Comparison of ENCODE assay signal across 14 cellular contexts in the genomic region with DNA sequence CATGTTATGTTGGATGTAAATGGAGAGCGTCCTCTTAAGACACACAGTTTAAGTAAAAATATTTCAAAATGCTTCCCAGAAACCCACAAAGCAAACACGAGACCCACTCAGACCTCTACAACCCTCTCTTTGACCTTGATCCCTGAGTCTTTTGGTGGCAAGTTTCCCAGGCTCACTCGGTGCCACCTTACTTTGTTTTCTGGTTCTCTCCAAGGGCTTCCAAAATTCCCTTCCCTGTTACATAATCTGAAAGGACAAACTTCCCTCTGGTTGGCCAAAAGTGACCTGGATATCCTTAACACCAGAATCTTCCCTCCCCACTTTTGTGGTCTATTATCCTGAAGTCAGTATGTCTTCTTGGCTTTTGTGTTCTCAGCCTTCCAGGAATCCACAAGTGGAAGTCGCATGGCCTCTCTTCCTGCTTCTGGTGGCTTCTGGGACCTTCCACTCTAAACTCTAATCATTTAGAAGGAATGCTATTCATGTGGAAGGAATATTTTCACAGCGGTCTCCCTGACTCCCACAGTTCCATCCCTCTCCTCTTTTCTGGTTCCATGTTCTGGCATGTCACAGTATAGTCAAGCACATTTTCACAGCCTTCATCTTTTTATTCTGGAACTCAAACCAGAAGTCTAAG. TPM values are rescaled to one million over a fixed set of nuclear protein-coding genes. Genes with fewer than 3 reads are reported as not detected.
A peak's percentile ranks its signal among the peaks of the same experiment; 100 is the strongest.
DNase-seq lines count a peak whose midpoint lies in the region; ATAC-seq and TF ChIP-seq lines count a peak whose summit lies in the region.
"Had no signal": no experiment of that assay in that cellular context is flagged by ENCODE, and none has a peak within 500 bp of the region (broad histone marks: within the 10 kb centered on the region; RNA-seq: fewer than 3 reads in every experiment).

No MANE protein-coding gene starts in this region.

- no peaks in the 10 kb centered on the region for H3K36me3 ChIP-seq in lower lobe of right lung
- no peaks in the 10 kb centered on the region for H3K36me3 ChIP-seq in smooth muscle cell (ENCODE audit: low read depth)
- H3K36me3 ChIP-seq: SJCRH30 had no signal

- peak overlapping the region; percentile 34 for H3K4me2 ChIP-seq in smooth muscle cell

- H3K27ac ChIP-seq in lower lobe of right lung (no peak overlapping the region), smooth muscle cell (ENCODE audit: low read depth) (peak overlapping the region; percentile 50)
- H3K27ac ChIP-seq: SJCRH30 had no signal

- 59% methylated on average over 5 of the region's 5 CpGs for WGBS in smooth muscle cell (ENCODE audit: low lambda C conversion rate)

- H2AFZ ChIP-seq in smooth muscle cell (ENCODE audit: low read depth) = peak overlapping the region; percentile 4

- H3K9me3 ChIP-seq in lower lobe of right lung = no peaks in the 10 kb centered on the region
- no peaks in the 10 kb centered on the region for H3K9me3 ChIP-seq in smooth muscle cell (replicated peaks; ENCODE audit: low read depth)

- ATAC-seq in lower lobe of right lung (peak; percentile 47 to 77), GM19467 (IDR thresholded peaks at IDR 0.05; ENCODE audit: unreplicated experiment) (no peak)
- ATAC-seq: HCT116 had no signal

- H3K9ac ChIP-seq in smooth muscle cell (ENCODE audit: low read depth) = no peak overlapping the region

- DNase-seq in GM03348 (ENCODE audit: low spot score) = peak; percentile 16
- DNase-seq in dermis blood vessel endothelial cell = peak; percentile 37
- no peak for DNase-seq in lower lobe of right lung
- DNase-seq in smooth muscle cell (lab: John Stamatoyannopoulos, UW; ENCODE audit: unreplicated experiment) = no peak
- no peak for DNase-seq in head of caudate nucleus
- DNase-seq in T1000 (lab: John Stamatoyannopoulos, UW) = no peak
- DNase-seq: CD4-positive, alpha-beta memory T cell; DND-41; NCI-H146; NCI-H2227 treated with DMSO at 0.1 percent for 48 hours; NCI-H524 treated with DMSO at 0.1 percent for 48 hours; SJCRH30 had no signal

- intact Hi-C loops in lower lobe of right lung (cut with DNase I) = no loop called here
- intact Hi-C loops in head of caudate nucleus (cut with DNase I) = no loop called here

- H3K27me3 ChIP-seq in lower lobe of right lung (ENCODE audit: low read depth) (no peaks in the 10 kb centered on the region), smooth muscle cell (ENCODE audit: low read depth) (no peaks in the 10 kb centered on the region)
- H3K27me3 ChIP-seq: SJCRH30 had no signal

- H4K20me1 ChIP-seq in smooth muscle cell (ENCODE audit: low read depth) = no peaks in the 10 kb centered on the region

- H3F3A ChIP-seq in smooth muscle cell (ENCODE audit: low read depth) = no peaks in the 10 kb centered on the region

- TF ChIP-seq CTCF in lower lobe of right lung (IDR thresholded peaks at IDR 0.05) = no peak
- no peak for TF ChIP-seq CTCF in smooth muscle cell (IDR thresholded peaks at IDR 0.05; ENCODE audit: borderline replicate concordance, insufficient read depth, poor library complexity, severe bottlenecking)

- H3K79me2 ChIP-seq in smooth muscle cell (ENCODE audit: low read depth) = no peaks in the 10 kb centered on the region

- no peak overlapping the region for H3K4me3 ChIP-seq in lower lobe of right lung
- no peak overlapping the region for H3K4me3 ChIP-seq in smooth muscle cell
- H3K4me3 ChIP-seq: SJCRH30 had no signal

- H3K4me1 ChIP-seq in lower lobe of right lung (no peaks in the 10 kb centered on the region), smooth muscle cell (ENCODE audit: low read depth) (no peaks in the 10 kb centered on the region)

RNA-seq across cellular contexts. Expression of a gene that starts 7.5 kb away (rescaled TPM):
- total RNA-seq in dermis blood vessel endothelial cell (204 and 257 TPM in 2 replicates), lower lobe of right lung (66.8 TPM), smooth muscle cell (209 and 211 TPM in 2 replicates)
- polyA plus RNA-seq in smooth muscle cell = 111 and 113 TPM in 2 replicates

Comparison
In these comparisons a context has a peak if more than half of its experiments do, and no peak if none do; other contexts are left out.
1. DNase-seq: peak in GM03348 (single experiment) and dermis blood vessel endothelial cell (single experiment); none in lower lobe of right lung (single experiment), smooth muscle cell (single experiment), head of caudate nucleus (0 of 42) and T1000 (single experiment).